ENCODE assay signal across 9 cellular contexts in the genomic region with DNA sequence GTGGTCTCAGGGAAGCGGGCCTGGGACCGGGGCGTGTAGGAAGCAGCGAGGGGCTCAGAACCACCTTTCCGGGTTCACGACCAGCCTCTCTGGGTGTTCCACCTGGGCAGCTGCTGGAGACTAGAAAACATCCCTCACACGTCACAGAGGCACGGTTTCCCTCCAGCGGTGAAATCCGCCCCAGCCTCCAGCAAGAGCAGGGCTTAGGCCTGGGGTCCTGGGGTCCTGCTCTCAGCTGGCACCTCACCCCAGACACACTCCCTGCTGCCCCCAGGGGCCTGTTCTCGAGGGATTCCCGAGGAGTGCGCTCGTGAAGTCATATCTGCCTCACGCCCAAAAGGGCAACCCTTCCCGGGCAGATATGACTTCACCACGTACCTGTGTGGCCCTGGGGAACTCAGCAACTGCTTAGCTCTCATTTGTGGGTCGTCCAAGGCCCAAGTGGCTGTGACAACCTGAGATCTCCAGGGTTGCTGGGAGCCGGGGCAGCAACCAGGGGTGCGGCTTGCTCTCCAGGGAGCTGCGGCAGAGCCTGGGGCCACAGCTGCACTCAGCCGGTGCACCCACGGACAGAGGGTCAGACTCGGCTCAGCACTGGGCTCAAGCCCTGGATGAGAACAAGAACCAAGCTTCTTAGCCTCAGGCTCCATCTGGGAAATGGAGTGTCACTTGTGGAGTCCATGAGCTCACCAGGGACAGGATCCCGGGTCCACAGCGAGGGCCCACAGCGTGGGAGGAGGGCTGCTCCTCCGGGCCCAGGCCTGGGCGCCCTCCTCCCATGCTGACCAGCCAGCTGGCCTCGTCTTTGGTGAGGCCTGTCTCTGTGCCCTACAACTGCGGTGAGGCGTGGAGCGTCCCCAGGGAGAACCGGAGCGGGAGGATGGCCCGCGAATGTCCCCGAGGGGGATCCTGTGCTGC. TPM values are rescaled to one million over a fixed set of nuclear protein-coding genes. Genes with fewer than 3 reads are reported as not detected.
DNase-seq lines count a peak whose midpoint lies in the region; ATAC-seq and TF ChIP-seq lines count a peak whose summit lies in the region.
"Had no signal": no experiment of that assay in that cellular context is flagged by ENCODE, and none has a peak within 500 bp of the region (broad histone marks: within the 10 kb centered on the region; RNA-seq: fewer than 3 reads in every experiment).

No MANE protein-coding gene starts in this region.

- no TSS peak for BruUV-seq in Panc1 (replicated peaks; lab: Mats Ljungman, UMichigan)

- H3K4me1 ChIP-seq in Panc1 (ENCODE audit: control insufficient read depth, insufficient read depth, low read length): peaks cover 8% of the 10 kb centered on the region

- H3K9me3 Mint-ChIP-seq in activated CD8-positive, alpha-beta T cell treated with anti-CD3 and anti-CD28 coated beads for 36 hours: no peaks in the 10 kb centered on the region
- H3K9me3 Mint-ChIP-seq in activated CD8-positive, alpha-beta T cell treated with anti-CD3 and anti-CD28 coated beads, Interleukin-2, amount 10 ng/mL, durations not matched to agents 7 days and 5 days (ENCODE audit: insufficient read depth): no peaks in the 10 kb centered on the region
- peaks cover 3% of the 10 kb centered on the region for H3K9me3 Mint-ChIP-seq in stimulated activated memory B cell treated with anti-CD40 and anti-IgM and Interleukin-4, amounts not matched to agents 10 μg/mL and 1 μg/mL and 100 μg/mL, for 72 hours

- DNase-seq in activated CD8-positive, alpha-beta T cell treated with anti-CD3 and anti-CD28 coated beads for 36 hours: peak; percentile 42
- no peak for DNase-seq in activated CD8-positive, alpha-beta T cell treated with anti-CD3 and anti-CD28 coated beads, Interleukin-2, amount 10 ng/mL, durations not matched to agents 7 days and 5 days
- DNase-seq in Panc1 (ENCODE audit: low read depth, low spot score): no peak
- peak in 1 of 2 donors; percentile 20 for DNase-seq in foreskin fibroblast
- no peak for DNase-seq in HuH-7 (ENCODE audit: low spot score)
- DNase-seq in dorsolateral prefrontal cortex: no peak
- DNase-seq in NCI-H2107 treated with DMSO at 0.1 percent for 48 hours (lab: John Stamatoyannopoulos, UW; ENCODE audit: unreplicated experiment): no peak
- DNase-seq: left lung had no signal

- TF ChIP-seq CTCF in activated CD8-positive, alpha-beta T cell treated with anti-CD3 and anti-CD28 coated beads for 36 hours (IDR thresholded peaks at IDR 0.05): no peak
- TF ChIP-seq CTCF in Panc1 (IDR thresholded peaks at IDR 0.05) (no peak), foreskin fibroblast (IDR thresholded peaks at IDR 0.05; ENCODE audit: low read depth, low read length) (no peak), dorsolateral prefrontal cortex (IDR thresholded peaks at IDR 0.05 in 54 of 56, conservative IDR thresholded peaks at IDR 0.05 in 2 of 56; ENCODE audit: low read depth in 1 of 56, partially characterized antibody in 56 of 56) (no peak)

- no peak for ATAC-seq in activated CD8-positive, alpha-beta T cell treated with anti-CD3 and anti-CD28 coated beads for 36 hours
- ATAC-seq in activated CD8-positive, alpha-beta T cell treated with anti-CD3 and anti-CD28 coated beads, Interleukin-2, amount 10 ng/mL, durations not matched to agents 7 days and 5 days: no peak
- ATAC-seq in Panc1: peak; percentile 18
- peak; percentile 69 for ATAC-seq in stimulated activated memory B cell treated with anti-CD40 and anti-IgM and Interleukin-4, amounts not matched to agents 10 μg/mL and 1 μg/mL and 100 μg/mL, for 72 hours

- no peaks in the 10 kb centered on the region for H3K27me3 ChIP-seq in Panc1 (ENCODE audit: control insufficient read depth, insufficient read depth, low read length)
- peaks cover 0 to 18% (median 3%) of the 10 kb centered on the region in 45 donors for H3K27me3 ChIP-seq in dorsolateral prefrontal cortex

- peak overlapping the region; percentile 53 for H3K4me3 Mint-ChIP-seq in activated CD8-positive, alpha-beta T cell treated with anti-CD3 and anti-CD28 coated beads for 36 hours
- no peak overlapping the region for H3K4me3 Mint-ChIP-seq in activated CD8-positive, alpha-beta T cell treated with anti-CD3 and anti-CD28 coated beads, Interleukin-2, amount 10 ng/mL, durations not matched to agents 7 days and 5 days
- H3K4me3 Mint-ChIP-seq in stimulated activated memory B cell treated with anti-CD40 and anti-IgM and Interleukin-4, amounts not matched to agents 10 μg/mL and 1 μg/mL and 100 μg/mL, for 72 hours: peak overlapping the region; percentile 77

- POLR2A ChIA-PET in activated CD8-positive, alpha-beta T cell treated with anti-CD3 and anti-CD28 coated beads for 36 hours (lab: Charles Lee): interaction anchor here (0.6 to 2.1 kb wide), 4 partner anchors 12 to 89 kb away, joined by 3 to 7 read pairs (median 4); partner anchors contain the start of gene PTK6
- POLR2A ChIA-PET in activated CD8-positive, alpha-beta T cell treated with anti-CD3 and anti-CD28 coated beads, Interleukin-2, amount 10 ng/mL, durations not matched to agents 7 days and 5 days (lab: Charles Lee): interaction anchor here (0.9 to 1.3 kb wide), 2 partner anchors 13 to 19 kb away, joined by 3 to 8 read pairs; partner anchors contain the start of gene HELZ2
- POLR2A ChIA-PET in Panc1 (lab: Charles Lee): interaction anchor here (0.6 kb wide), 2 partner anchors 33 to 432 kb away, joined by 3 to 8 read pairs; no protein-coding TSS in a partner anchor

- H3K27me3 Mint-ChIP-seq in activated CD8-positive, alpha-beta T cell treated with anti-CD3 and anti-CD28 coated beads for 36 hours: peaks cover 3% of the 10 kb centered on the region
- peaks cover 8% of the 10 kb centered on the region for H3K27me3 Mint-ChIP-seq in activated CD8-positive, alpha-beta T cell treated with anti-CD3 and anti-CD28 coated beads, Interleukin-2, amount 10 ng/mL, durations not matched to agents 7 days and 5 days (ENCODE audit: low read depth)
- peaks cover 16% of the 10 kb centered on the region for H3K27me3 Mint-ChIP-seq in stimulated activated memory B cell treated with anti-CD40 and anti-IgM and Interleukin-4, amounts not matched to agents 10 μg/mL and 1 μg/mL and 100 μg/mL, for 72 hours

- intact Hi-C loops in activated CD8-positive, alpha-beta T cell treated with anti-CD3 and anti-CD28 coated beads for 36 hours (cut with micrococcal nuclease): no loop called here
- intact Hi-C loops in Panc1 (cut with micrococcal nuclease; ENCODE audit: unreplicated experiment) (no loop called here), dorsolateral prefrontal cortex (cut with DNase I) (no loop called here)

- H3K4me1 Mint-ChIP-seq in activated CD8-positive, alpha-beta T cell treated with anti-CD3 and anti-CD28 coated beads for 36 hours (ENCODE audit: low read depth): peaks cover 10% of the 10 kb centered on the region
- peaks cover 22% of the 10 kb centered on the region for H3K4me1 Mint-ChIP-seq in activated CD8-positive, alpha-beta T cell treated with anti-CD3 and anti-CD28 coated beads, Interleukin-2, amount 10 ng/mL, durations not matched to agents 7 days and 5 days (ENCODE audit: low read depth)
- H3K4me1 Mint-ChIP-seq in stimulated activated memory B cell treated with anti-CD40 and anti-IgM and Interleukin-4, amounts not matched to agents 10 μg/mL and 1 μg/mL and 100 μg/mL, for 72 hours: peaks cover 44% of the 10 kb centered on the region

- no peaks in the 10 kb centered on the region for H3K36me3 Mint-ChIP-seq in activated CD8-positive, alpha-beta T cell treated with anti-CD3 and anti-CD28 coated beads for 36 hours (ENCODE audit: low read depth)
- peaks cover 10% of the 10 kb centered on the region for H3K36me3 Mint-ChIP-seq in activated CD8-positive, alpha-beta T cell treated with anti-CD3 and anti-CD28 coated beads, Interleukin-2, amount 10 ng/mL, durations not matched to agents 7 days and 5 days (ENCODE audit: low read depth)
- H3K36me3 Mint-ChIP-seq in stimulated activated memory B cell treated with anti-CD40 and anti-IgM and Interleukin-4, amounts not matched to agents 10 μg/mL and 1 μg/mL and 100 μg/mL, for 72 hours: peaks cover 10% of the 10 kb centered on the region

- H3K27ac Mint-ChIP-seq in activated CD8-positive, alpha-beta T cell treated with anti-CD3 and anti-CD28 coated beads for 36 hours: peak overlapping the region; percentile 52
- no peak overlapping the region for H3K27ac Mint-ChIP-seq in activated CD8-positive, alpha-beta T cell treated with anti-CD3 and anti-CD28 coated beads, Interleukin-2, amount 10 ng/mL, durations not matched to agents 7 days and 5 days
- peak overlapping the region; percentile 76 for H3K27ac Mint-ChIP-seq in stimulated activated memory B cell treated with anti-CD40 and anti-IgM and Interleukin-4, amounts not matched to agents 10 μg/mL and 1 μg/mL and 100 μg/mL, for 72 hours

- peak overlapping the region in 1 of 2 experiments; percentile 55; a peak in 1 of 4 replicates for H3K4me3 ChIP-seq in Panc1 (ENCODE audit: low read depth in 2 of 2, low read length in 2 of 2)
- H3K4me3 ChIP-seq in foreskin fibroblast (ENCODE audit: low read depth in 1 of 2, low read length in 2 of 2): peak overlapping the region; percentile 63
- H3K4me3 ChIP-seq in dorsolateral prefrontal cortex: peak overlapping the region in 20 of 59 donors; percentile 1 to 67 (median 56)

- no peaks in the 10 kb centered on the region for H3K36me3 ChIP-seq in Panc1 (ENCODE audit: control insufficient read depth, insufficient read depth, low read length)

- CTCF ChIA-PET in activated CD8-positive, alpha-beta T cell treated with anti-CD3 and anti-CD28 coated beads for 36 hours (lab: Charles Lee): interaction anchor here (2.4 kb wide), 1 partner anchor 17 kb away, joined by 10 read pairs; the partner anchor contains the start of gene PTK6
- CTCF ChIA-PET in activated CD8-positive, alpha-beta T cell treated with anti-CD3 and anti-CD28 coated beads, Interleukin-2, amount 10 ng/mL, durations not matched to agents 7 days and 5 days (lab: Charles Lee): interaction anchor here (1.1 to 1.8 kb wide), 2 partner anchors 87 to 231 kb away, joined by 3 to 5 read pairs; no protein-coding TSS in a partner anchor
- CTCF ChIA-PET in Panc1 (lab: Charles Lee): no interaction called here

- no peak overlapping the region for H3K27ac ChIP-seq in Panc1 (ENCODE audit: low read length)
- no peak overlapping the region for H3K27ac ChIP-seq in dorsolateral prefrontal cortex

- no peaks in the 10 kb centered on the region for H3K9me3 ChIP-seq in Panc1 (ENCODE audit: control insufficient read depth, insufficient read depth, low read depth, low read length)
- H3K9me3 ChIP-seq: left lung had no signal

- in situ Hi-C loops in Panc1 (cut with HindIII; ENCODE audit: low pct_unique_long_range_greater_than_20kb, low sequenced_read_pairs): no loop called here

RNA-seq across cellular contexts. Expression of gene FNDC11, which starts 0.7 kb away (rescaled TPM):
- total RNA-seq in activated CD8-positive, alpha-beta T cell treated with anti-CD3 and anti-CD28 coated beads for 36 hours: under 1 TPM; 0.23 to 0.27 TPM
- total RNA-seq in activated CD8-positive, alpha-beta T cell treated with anti-CD3 and anti-CD28 coated beads, Interleukin-2, amount 10 ng/mL, durations not matched to agents 7 days and 5 days: under 1 TPM; 0.26 to 0.29 TPM
- total RNA-seq in Panc1 (2021; ENCODE audit: unreplicated experiment): 1.3 TPM
- 4.0 TPM for polyA plus RNA-seq in Panc1 (2012; ENCODE audit: insufficient read length)
- 1 to 10 TPM in 3 of 120 experiments, under 1 TPM in 50, not detected in 67; 0.13 to 2.1 (median 0.39) TPM for total RNA-seq in dorsolateral prefrontal cortex

RNA-seq across cellular contexts. Expression of gene SRMS, which starts 7.1 kb away (rescaled TPM):
- total RNA-seq in activated CD8-positive, alpha-beta T cell treated with anti-CD3 and anti-CD28 coated beads for 36 hours: not detected
- not detected for total RNA-seq in activated CD8-positive, alpha-beta T cell treated with anti-CD3 and anti-CD28 coated beads, Interleukin-2, amount 10 ng/mL, durations not matched to agents 7 days and 5 days
- not detected for total RNA-seq in Panc1 (2021; ENCODE audit: unreplicated experiment)
- polyA plus RNA-seq in Panc1 (2012; ENCODE audit: insufficient read length): 0.41 TPM
- not detected for total RNA-seq in dorsolateral prefrontal cortex
- total RNA-seq: left lung had no signal

RNA-seq across cellular contexts. Expression of gene PTK6, which starts 17.4 kb away (rescaled TPM):
- under 1 TPM in 1 of 2 experiments, not detected in 1; 0.18 TPM for total RNA-seq in activated CD8-positive, alpha-beta T cell treated with anti-CD3 and anti-CD28 coated beads for 36 hours
- total RNA-seq in activated CD8-positive, alpha-beta T cell treated with anti-CD3 and anti-CD28 coated beads, Interleukin-2, amount 10 ng/mL, durations not matched to agents 7 days and 5 days: under 1 TPM in 1 of 2 experiments, not detected in 1; 0.34 TPM
- total RNA-seq in Panc1 (2021; ENCODE audit: unreplicated experiment): 6.5 TPM
- 9.7 TPM for polyA plus RNA-seq in Panc1 (2012; ENCODE audit: insufficient read length)
- under 1 TPM in 66 of 120 experiments, not detected in 54; 0.13 to 0.64 (median 0.24) TPM for total RNA-seq in dorsolateral prefrontal cortex

RNA-seq across cellular contexts. Expression of gene HELZ2, which starts 19.4 kb away (rescaled TPM):
- 10 to 100 TPM; 14.3 to 17.6 TPM for total RNA-seq in activated CD8-positive, alpha-beta T cell treated with anti-CD3 and anti-CD28 coated beads for 36 hours
- 100 to 1,000 TPM in 1 of 2 experiments, 10 to 100 TPM in 1; 99.1 to 102 TPM for total RNA-seq in activated CD8-positive, alpha-beta T cell treated with anti-CD3 and anti-CD28 coated beads, Interleukin-2, amount 10 ng/mL, durations not matched to agents 7 days and 5 days
- total RNA-seq in Panc1 (2021; ENCODE audit: unreplicated experiment) (41.5 TPM), dorsolateral prefrontal cortex (10 to 100 TPM in 39 of 120 experiments, 1 to 10 TPM in 81; 3.1 to 36.9 (median 8.3) TPM)
- 29.0 TPM for polyA plus RNA-seq in Panc1 (2012; ENCODE audit: insufficient read length)

RNA-seq across cellular contexts. Expression of gene PPDPF, which starts 34.1 kb away (rescaled TPM):
- 100 to 1,000 TPM; 193 to 226 TPM for total RNA-seq in activated CD8-positive, alpha-beta T cell treated with anti-CD3 and anti-CD28 coated beads for 36 hours
- total RNA-seq in activated CD8-positive, alpha-beta T cell treated with anti-CD3 and anti-CD28 coated beads, Interleukin-2, amount 10 ng/mL, durations not matched to agents 7 days and 5 days: 100 to 1,000 TPM; 292 to 296 TPM
- total RNA-seq in Panc1 (2021; ENCODE audit: unreplicated experiment) (241 TPM), dorsolateral prefrontal cortex (100 to 1,000 TPM in 110 of 120 experiments, 10 to 100 TPM in 10; 80.2 to 340 (median 148) TPM)
- 323 TPM for polyA plus RNA-seq in Panc1 (2012; ENCODE audit: insufficient read length)

Comparison
In these comparisons a context has a peak if more than half of its experiments do, and no peak if none do; other contexts are left out.
1. ATAC-seq: peak in Panc1 (single experiment) and stimulated activated memory B cell treated with anti-CD40 and anti-IgM and Interleukin-4, amounts not matched to agents 10 μg/mL and 1 μg/mL and 100 μg/mL, for 72 hours (single experiment); none in activated CD8-positive, alpha-beta T cell treated with anti-CD3 and anti-CD28 coated beads for 36 hours (single experiment) and activated CD8-positive, alpha-beta T cell treated with anti-CD3 and anti-CD28 coated beads, Interleukin-2, amount 10 ng/mL, durations not matched to agents 7 days and 5 days (single experiment).